19 cellular contexts compared by ENCODE assay signal in the genomic region with DNA sequence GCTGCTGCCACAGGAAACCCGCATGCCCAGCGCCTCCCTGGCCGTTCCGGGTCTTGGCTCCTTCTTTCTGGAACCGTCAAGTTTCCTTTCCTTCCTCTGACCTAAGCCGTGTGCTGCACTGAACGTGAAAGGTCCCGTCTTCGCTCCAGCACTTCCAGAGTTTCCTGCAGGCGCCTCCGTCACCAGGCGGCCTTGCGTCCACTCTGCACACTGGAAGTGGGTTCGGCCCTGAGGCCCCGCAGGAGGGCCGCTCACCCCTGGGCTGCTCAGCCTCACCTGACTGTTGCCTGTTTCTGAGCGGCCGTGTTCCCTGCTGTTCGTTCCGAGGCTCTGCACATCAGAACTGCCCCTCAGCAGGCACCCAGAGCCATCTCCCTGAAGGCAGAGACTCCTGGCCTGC. TPM values are rescaled to one million over a fixed set of nuclear protein-coding genes. Genes with fewer than 3 reads are reported as not detected.
DNase-seq lines count a peak whose midpoint lies in the region; ATAC-seq, FAIRE-seq and TF ChIP-seq lines count a peak whose summit lies in the region.
"Had no signal": no experiment of that assay in that cellular context is flagged by ENCODE, and none has a peak within 500 bp of the region (broad histone marks: within the 10 kb centered on the region; RNA-seq: fewer than 3 reads in every experiment).

No MANE protein-coding gene starts in this region.

- no peaks in the 10 kb centered on the region for H3K79me2 ChIP-seq in HepG2 (ENCODE audit: insufficient read depth, low read length)
- no peaks in the 10 kb centered on the region for H3K79me2 ChIP-seq in trophoblast cell (ENCODE audit: control insufficient read depth, insufficient read depth, low read length, poor library complexity)

- H4K12ac ChIP-seq in trophoblast cell (ENCODE audit: low read depth, low read length), result no peak overlapping the region

- H3K14ac ChIP-seq in trophoblast cell (ENCODE audit: low read length), result no peak overlapping the region

- no peak overlapping the region for H3K4ac ChIP-seq in trophoblast cell (ENCODE audit: low read depth, low read length)

- H3K36me3 Mint-ChIP-seq in activated CD4-positive, alpha-beta T cell treated with anti-CD3 and anti-CD28 coated beads, Interleukin-2, amount 10 ng/mL, durations not matched to agents 24 days and 14 days (ENCODE audit: low read depth), result peaks cover 35% of the 10 kb centered on the region

- no peaks in the 10 kb centered on the region for H3K9me3 ChIP-seq in HepG2 (ENCODE audit: low read length)
- H3K9me3 ChIP-seq in trophoblast cell (ENCODE audit: insufficient read depth, low read depth, low read length), result peaks cover 4% of the 10 kb centered on the region
- H3K9me3 ChIP-seq: Caco-2 had no signal

- no peak overlapping the region for H3K4me3 Mint-ChIP-seq in activated CD4-positive, alpha-beta T cell treated with anti-CD3 and anti-CD28 coated beads, Interleukin-2, amount 10 ng/mL, durations not matched to agents 24 days and 14 days
- H3K4me3 Mint-ChIP-seq: CD4-positive, alpha-beta T cell; GM23338 had no signal

- POLR2A ChIA-PET in HepG2 (lab: Yijun Ruan, JAX), result no interaction called here

- H2BK5ac ChIP-seq in trophoblast cell (ENCODE audit: low read depth, low read length, poor library complexity), result no peak overlapping the region

- ATAC-seq in HepG2 (no peak), SK-N-SH treated with all-trans-retinoic acid at 6 μM for 48 hours (no peak)
- ATAC-seq: GM23338, HCT116 had no signal

- H2AFZ ChIP-seq in HepG2 (ENCODE audit: low read length) (no peak overlapping the region), trophoblast cell (ENCODE audit: insufficient read depth, low read length, poor library complexity) (no peak overlapping the region)
- H2AFZ ChIP-seq: GM23338 had no signal

- H3K27me3 ChIP-seq in HepG2 (ENCODE audit: control insufficient read depth in 1 of 2, insufficient read depth in 2 of 2, low read length in 2 of 2) (no peaks in the 10 kb centered on the region), trophoblast cell (ENCODE audit: insufficient read depth, low read length) (no peaks in the 10 kb centered on the region)

- peaks cover 12 to 47% of the 10 kb centered on the region in 2 experiments; a peak in 4 of 5 replicates for H3K36me3 ChIP-seq in HepG2 (replicated peaks in 1 of 2; ENCODE audit: control insufficient read depth in 1 of 2, insufficient read depth in 2 of 2, low read length in 2 of 2)
- peaks cover 80 to 81% of the 10 kb centered on the region in 2 experiments for H3K36me3 ChIP-seq in trophoblast cell (ENCODE audit: control insufficient read depth in 1 of 2, insufficient read depth in 2 of 2, low read length in 2 of 2)

- H3K27me3 Mint-ChIP-seq in activated CD4-positive, alpha-beta T cell treated with anti-CD3 and anti-CD28 coated beads, Interleukin-2, amount 10 ng/mL, durations not matched to agents 24 days and 14 days, result no peaks in the 10 kb centered on the region
- H3K27me3 Mint-ChIP-seq: CD4-positive, alpha-beta T cell had no signal

- no peak for FAIRE-seq in HepG2 (lab: Jason Lieb, UNC)
- FAIRE-seq: A204.1, D721Med, GM12892, GM18507 had no signal

- H3K4me3 ChIP-seq in coronary artery (no peak overlapping the region), HepG2 (replicated peaks in 1 of 3; ENCODE audit: insufficient read depth in 1 of 3, low read depth in 2 of 3, low read length in 3 of 3) (no peak overlapping the region), trophoblast cell (ENCODE audit: low read depth, low read length) (no peak overlapping the region)
- H3K4me3 ChIP-seq: GM23338 had no signal

- no peak for TF ChIP-seq EP300 in HepG2 (IDR thresholded peaks at IDR 0.05; ENCODE audit: low read depth in 2 of 2, low read length in 2 of 2)
- TF ChIP-seq EP300 in HepG2 (CRISPR knock-in tag; IDR thresholded peaks at IDR 0.05; ENCODE audit: borderline replicate concordance), result no peak

- H3K27ac Mint-ChIP-seq in activated CD4-positive, alpha-beta T cell treated with anti-CD3 and anti-CD28 coated beads, Interleukin-2, amount 10 ng/mL, durations not matched to agents 24 days and 14 days, result no peak overlapping the region
- H3K27ac Mint-ChIP-seq: CD4-positive, alpha-beta T cell; GM23338 had no signal

- in situ Hi-C loops in HepG2 (cut with HindIII; ENCODE audit: extremely low pct_ligation_motif_present, low pct_unique_long_range_greater_than_20kb), result no loop called here

- no peak overlapping the region for H4K8ac ChIP-seq in trophoblast cell (ENCODE audit: low read depth, low read length)

- H3K4me1 ChIP-seq in HepG2 (ENCODE audit: insufficient read depth, low read length) (no peaks in the 10 kb centered on the region), trophoblast cell (ENCODE audit: control insufficient read depth in 1 of 2, insufficient read depth in 2 of 2, low read length in 2 of 2) (no peaks in the 10 kb centered on the region)
- H3K4me1 ChIP-seq: Caco-2 had no signal

- 99% methylated on average over 20 of the region's 20 CpGs for WGBS in HepG2 (ENCODE audit: low lambda C conversion rate)
- no CpG with 5 or more reads among the region's 20 CpGs for WGBS in trophoblast cell (ENCODE audit: extremely low coverage, insufficient coverage, insufficient read length)

- TF ChIP-seq RAD21 in HepG2 (CRISPR knock-in tag; IDR thresholded peaks at IDR 0.05), result no peak

- DNase-seq in coronary artery (ENCODE audit: low spot score) (peak; percentile 62), HepG2 (ENCODE audit: low spot score) (no peak), trophoblast cell (no peak), islet precursor cell (no peak)
- no peak for DNase-seq in activated CD4-positive, alpha-beta T cell treated with anti-CD3 and anti-CD28 coated beads, Interleukin-2, amount 10 ng/mL, durations not matched to agents 24 days and 14 days
- DNase-seq: ACHN; Caco-2; CD4-positive, alpha-beta T cell; GDM1; H7 had no signal

- 0 out of 2 replicates have a peak, but pooled peaks cover 2% of the 10 kb centered on the region for H4K20me1 ChIP-seq in HepG2 (ENCODE audit: insufficient read depth, low read length)

- no peak overlapping the region for H3K23ac ChIP-seq in trophoblast cell (ENCODE audit: low read length)

- CTCF ChIA-PET in HepG2 (lab: Yijun Ruan, JAX; ENCODE audit: low intra/inter-chr PET ratio, low total read pairs), result no interaction called here

- no peak overlapping the region for H3K27ac ChIP-seq in coronary artery
- H3K27ac ChIP-seq in HepG2 (ENCODE audit: extremely low read length, insufficient read depth, low read length), result no peak overlapping the region
- H3K27ac ChIP-seq in trophoblast cell (ENCODE audit: low read depth, low read length), result no peak overlapping the region

- H2BK12ac ChIP-seq in trophoblast cell (ENCODE audit: low read length), result no peak overlapping the region

- H3K9ac ChIP-seq in HepG2 (ENCODE audit: insufficient read depth, low read depth, low read length), result no peak overlapping the region
- H3K9ac ChIP-seq in trophoblast cell (ENCODE audit: low read length), result no peak overlapping the region

- H3K4me1 Mint-ChIP-seq in activated CD4-positive, alpha-beta T cell treated with anti-CD3 and anti-CD28 coated beads, Interleukin-2, amount 10 ng/mL, durations not matched to agents 24 days and 14 days, result no peaks in the 10 kb centered on the region
- H3K4me1 Mint-ChIP-seq: GM23338 had no signal

- no peak for TF ChIP-seq POLR2A in HepG2 (IDR thresholded peaks at IDR 0.05; ENCODE audit: insufficient read depth in 1 of 2, low read depth in 2 of 2, low read length in 2 of 2)

- intact Hi-C loops in HepG2 (cut with micrococcal nuclease; ENCODE audit: unreplicated experiment), result no loop called here
- intact Hi-C loops in activated CD4-positive, alpha-beta T cell treated with anti-CD3 and anti-CD28 coated beads, Interleukin-2, amount 10 ng/mL, durations not matched to agents 24 days and 14 days (cut with micrococcal nuclease), result no loop called here

- no peak overlapping the region for H2BK120ac ChIP-seq in trophoblast cell (ENCODE audit: insufficient read depth, low read length, poor library complexity)

- no TSS peak for BruUV-seq in HepG2 (replicated peaks; lab: Mats Ljungman, UMichigan)

- no peaks in the 10 kb centered on the region for H3K79me1 ChIP-seq in trophoblast cell (ENCODE audit: low read length)

- no peak overlapping the region for H3K4me2 ChIP-seq in HepG2 (ENCODE audit: low read depth, low read length)
- H3K4me2 ChIP-seq in trophoblast cell (ENCODE audit: low read length), result no peak overlapping the region
- H3K4me2 ChIP-seq: GM23338 had no signal

- no peaks in the 10 kb centered on the region for H3K9me3 Mint-ChIP-seq in activated CD4-positive, alpha-beta T cell treated with anti-CD3 and anti-CD28 coated beads, Interleukin-2, amount 10 ng/mL, durations not matched to agents 24 days and 14 days
- H3K9me3 Mint-ChIP-seq: CD4-positive, alpha-beta T cell; GM23338 had no signal

- H4K91ac ChIP-seq in trophoblast cell (ENCODE audit: low read depth, low read length), result peak overlapping the region; percentile 3

- H2AK5ac ChIP-seq in trophoblast cell (ENCODE audit: low read length), result no peak overlapping the region

- no peak for TF ChIP-seq CTCF in coronary artery (IDR thresholded peaks at IDR 0.05)
- no peak for TF ChIP-seq CTCF in HepG2 (CRISPR knock-in tag; IDR thresholded peaks at IDR 0.05)

- no peak overlapping the region for H3K18ac ChIP-seq in trophoblast cell (ENCODE audit: low read length)

RNA-seq across cellular contexts. Expression of a gene that starts 12.3 kb away (rescaled TPM):
- 10.2 and 17.1 TPM in 2 replicates for total RNA-seq in HepG2 (2016; rRNA removed; fragmentation: Illumina TruSeq; extraction: Trizol)
- 10.6 and 10.7 TPM in 2 replicates for total RNA-seq in HepG2 (2016; cell fraction: cytosol; rRNA removed; fragmentation: Illumina TruSeq; extraction: Trizol; ENCODE audit: low read depth)
- 10.3 and 17.0 TPM in 2 replicates for total RNA-seq in HepG2 (2016; cell fraction: insoluble cytoplasmic fraction; rRNA removed; fragmentation: Illumina TruSeq; extraction: Trizol)
- total RNA-seq in HepG2 (2016; cell fraction: membrane; rRNA removed; fragmentation: Illumina TruSeq; extraction: Trizol), result 27.7 and 29.2 TPM in 2 replicates
- 4.7 and 6.4 TPM in 2 replicates for total RNA-seq in HepG2 (2016; cell fraction: nucleus; rRNA removed; fragmentation: Illumina TruSeq; extraction: Trizol)
- polyA plus RNA-seq in HepG2 (2011; rRNA removed), result 3.6 and 5.8 TPM in 2 replicates
- 5.0 and 10.1 TPM in 2 replicates for polyA plus RNA-seq in HepG2 (2011; cell fraction: cytosol; rRNA removed)
- polyA plus RNA-seq in HepG2 (2011; cell fraction: nucleus; rRNA removed), result 6.6 and 7.0 TPM in 2 replicates
- 5.7 and 7.1 TPM in 2 replicates for polyA plus RNA-seq in HepG2 (2012)
- polyA plus RNA-seq in HepG2 (2016; cell fraction: cytosol; fragmentation: Illumina TruSeq; extraction: Trizol; ENCODE audit: low read depth), result 9.6 and 10.4 TPM in 2 replicates
- polyA plus RNA-seq in HepG2 (2016; cell fraction: insoluble cytoplasmic fraction; fragmentation: Illumina TruSeq; extraction: Trizol; ENCODE audit: low read depth), result 15.4 and 15.7 TPM in 2 replicates
- 19.9 and 23.7 TPM in 2 replicates for polyA plus RNA-seq in HepG2 (2016; cell fraction: membrane; fragmentation: Illumina TruSeq; extraction: Trizol; ENCODE audit: low read depth)
- polyA plus RNA-seq in HepG2 (2016; cell fraction: nucleus; fragmentation: Illumina TruSeq; extraction: Trizol; ENCODE audit: insufficient read depth, low read depth), result 10.8 and 12.5 TPM in 2 replicates
- 6.0 and 19.1 TPM in 2 replicates for polyA minus RNA-seq in HepG2 (2011; rRNA and poly(A)+ RNA removed; ENCODE audit: low replicate concordance)
- 19.3 and 20.6 TPM in 2 replicates for polyA minus RNA-seq in HepG2 (2011; cell fraction: cytosol; rRNA and poly(A)+ RNA removed)
- 3.0 TPM in 2 replicates for polyA minus RNA-seq in HepG2 (2011; cell fraction: nucleus; rRNA and poly(A)+ RNA removed)
- 102 and 105 TPM in 2 replicates for polyA plus RNA-seq in trophoblast cell (2013)
- 15.9 and 16.1 TPM in 2 replicates for total RNA-seq in activated CD4-positive, alpha-beta T cell treated with anti-CD3 and anti-CD28 coated beads, Interleukin-2, amount 10 ng/mL, durations not matched to agents 24 days and 14 days

RNA-seq across cellular contexts. Expression of a gene that starts 12.3 kb away (rescaled TPM):
- 58.9 and 76.9 TPM in 2 replicates for total RNA-seq in HepG2 (2016; rRNA removed; fragmentation: Illumina TruSeq; extraction: Trizol)
- 18.4 and 19.5 TPM in 2 replicates for total RNA-seq in HepG2 (2016; cell fraction: cytosol; rRNA removed; fragmentation: Illumina TruSeq; extraction: Trizol; ENCODE audit: low read depth)
- 59.4 and 81.3 TPM in 2 replicates for total RNA-seq in HepG2 (2016; cell fraction: insoluble cytoplasmic fraction; rRNA removed; fragmentation: Illumina TruSeq; extraction: Trizol)
- total RNA-seq in HepG2 (2016; cell fraction: membrane; rRNA removed; fragmentation: Illumina TruSeq; extraction: Trizol), result 58.1 and 59.8 TPM in 2 replicates
- 37.4 and 41.1 TPM in 2 replicates for total RNA-seq in HepG2 (2016; cell fraction: nucleus; rRNA removed; fragmentation: Illumina TruSeq; extraction: Trizol)
- polyA plus RNA-seq in HepG2 (2011; rRNA removed), result 21.2 and 32.4 TPM in 2 replicates
- 25.5 and 43.1 TPM in 2 replicates for polyA plus RNA-seq in HepG2 (2011; cell fraction: cytosol; rRNA removed)
- 88.4 and 96.9 TPM in 2 replicates for polyA plus RNA-seq in HepG2 (2011; cell fraction: nucleus; rRNA removed)
- 21.4 and 34.5 TPM in 2 replicates for polyA plus RNA-seq in HepG2 (2012)
- 19.9 and 20.7 TPM in 2 replicates for polyA plus RNA-seq in HepG2 (2016; cell fraction: cytosol; fragmentation: Illumina TruSeq; extraction: Trizol; ENCODE audit: low read depth)
- polyA plus RNA-seq in HepG2 (2016; cell fraction: insoluble cytoplasmic fraction; fragmentation: Illumina TruSeq; extraction: Trizol; ENCODE audit: low read depth), result 57.2 and 62.2 TPM in 2 replicates
- polyA plus RNA-seq in HepG2 (2016; cell fraction: membrane; fragmentation: Illumina TruSeq; extraction: Trizol; ENCODE audit: low read depth), result 39.6 and 43.3 TPM in 2 replicates
- polyA plus RNA-seq in HepG2 (2016; cell fraction: nucleus; fragmentation: Illumina TruSeq; extraction: Trizol; ENCODE audit: insufficient read depth, low read depth), result 100 and 109 TPM in 2 replicates
- polyA minus RNA-seq in HepG2 (2011; rRNA and poly(A)+ RNA removed; ENCODE audit: low replicate concordance), result 65.5 and 79.2 TPM in 2 replicates
- 29.4 and 32.5 TPM in 2 replicates for polyA minus RNA-seq in HepG2 (2011; cell fraction: cytosol; rRNA and poly(A)+ RNA removed)
- polyA minus RNA-seq in HepG2 (2011; cell fraction: nucleus; rRNA and poly(A)+ RNA removed), result 20.1 and 22.0 TPM in 2 replicates
- 98.4 and 103 TPM in 2 replicates for polyA plus RNA-seq in trophoblast cell (2013)
- 132 and 140 TPM in 2 replicates for total RNA-seq in activated CD4-positive, alpha-beta T cell treated with anti-CD3 and anti-CD28 coated beads, Interleukin-2, amount 10 ng/mL, durations not matched to agents 24 days and 14 days

RNA-seq across cellular contexts. Expression of a gene that starts 24.9 kb away (rescaled TPM):
- 214 and 216 TPM in 2 replicates for total RNA-seq in HepG2 (2016; rRNA removed; fragmentation: Illumina TruSeq; extraction: Trizol)
- total RNA-seq in HepG2 (2016; cell fraction: cytosol; rRNA removed; fragmentation: Illumina TruSeq; extraction: Trizol; ENCODE audit: low read depth), result 181 and 320 TPM in 2 replicates
- 205 and 210 TPM in 2 replicates for total RNA-seq in HepG2 (2016; cell fraction: insoluble cytoplasmic fraction; rRNA removed; fragmentation: Illumina TruSeq; extraction: Trizol)
- total RNA-seq in HepG2 (2016; cell fraction: membrane; rRNA removed; fragmentation: Illumina TruSeq; extraction: Trizol), result 252 and 309 TPM in 2 replicates
- total RNA-seq in HepG2 (2016; cell fraction: nucleus; rRNA removed; fragmentation: Illumina TruSeq; extraction: Trizol), result 63.8 and 65.4 TPM in 2 replicates
- 111 and 125 TPM in 2 replicates for polyA plus RNA-seq in HepG2 (2011; rRNA removed)
- polyA plus RNA-seq in HepG2 (2011; cell fraction: cytosol; rRNA removed), result 81.4 and 152 TPM in 2 replicates
- 46.6 and 47.9 TPM in 2 replicates for polyA plus RNA-seq in HepG2 (2011; cell fraction: nucleus; rRNA removed)
- 92.9 and 123 TPM in 2 replicates for polyA plus RNA-seq in HepG2 (2012)
- 249 and 487 TPM in 2 replicates for polyA plus RNA-seq in HepG2 (2016; cell fraction: cytosol; fragmentation: Illumina TruSeq; extraction: Trizol; ENCODE audit: low read depth)
- 158 and 171 TPM in 2 replicates for polyA plus RNA-seq in HepG2 (2016; cell fraction: insoluble cytoplasmic fraction; fragmentation: Illumina TruSeq; extraction: Trizol; ENCODE audit: low read depth)
- 210 and 295 TPM in 2 replicates for polyA plus RNA-seq in HepG2 (2016; cell fraction: membrane; fragmentation: Illumina TruSeq; extraction: Trizol; ENCODE audit: low read depth)
- 98.1 and 120 TPM in 2 replicates for polyA plus RNA-seq in HepG2 (2016; cell fraction: nucleus; fragmentation: Illumina TruSeq; extraction: Trizol; ENCODE audit: insufficient read depth, low read depth)
- 32.9 and 62.2 TPM in 2 replicates for polyA minus RNA-seq in HepG2 (2011; rRNA and poly(A)+ RNA removed; ENCODE audit: low replicate concordance)
- polyA minus RNA-seq in HepG2 (2011; cell fraction: cytosol; rRNA and poly(A)+ RNA removed), result 12.7 and 18.7 TPM in 2 replicates
- polyA minus RNA-seq in HepG2 (2011; cell fraction: nucleus; rRNA and poly(A)+ RNA removed), result 15.9 and 18.2 TPM in 2 replicates
- 125 and 128 TPM in 2 replicates for polyA plus RNA-seq in trophoblast cell (2013)
- total RNA-seq in activated CD4-positive, alpha-beta T cell treated with anti-CD3 and anti-CD28 coated beads, Interleukin-2, amount 10 ng/mL, durations not matched to agents 24 days and 14 days, result 194 and 195 TPM in 2 replicates

RNA-seq across cellular contexts. Expression of a gene that starts 56.5 kb away (rescaled TPM):
- not detected in 2 replicates for total RNA-seq in HepG2 (2016; rRNA removed; fragmentation: Illumina TruSeq; extraction: Trizol)
- total RNA-seq in HepG2 (2016; cell fraction: cytosol; rRNA removed; fragmentation: Illumina TruSeq; extraction: Trizol; ENCODE audit: low read depth), result not detected in 2 replicates
- total RNA-seq in HepG2 (2016; cell fraction: insoluble cytoplasmic fraction; rRNA removed; fragmentation: Illumina TruSeq; extraction: Trizol), result not detected in 2 replicates
- not detected in 2 replicates for total RNA-seq in HepG2 (2016; cell fraction: membrane; rRNA removed; fragmentation: Illumina TruSeq; extraction: Trizol)
- not detected in 2 replicates for total RNA-seq in HepG2 (2016; cell fraction: nucleus; rRNA removed; fragmentation: Illumina TruSeq; extraction: Trizol)
- polyA plus RNA-seq in HepG2 (2011; rRNA removed), result not detected in 2 replicates
- polyA plus RNA-seq in HepG2 (2011; cell fraction: cytosol; rRNA removed), result not detected in 2 replicates
- polyA plus RNA-seq in HepG2 (2011; cell fraction: nucleus; rRNA removed), result not detected in 2 replicates
- not detected in 2 replicates for polyA plus RNA-seq in HepG2 (2012)
- polyA plus RNA-seq in HepG2 (2016; cell fraction: cytosol; fragmentation: Illumina TruSeq; extraction: Trizol; ENCODE audit: low read depth), result not detected in 2 replicates
- not detected in 2 replicates for polyA plus RNA-seq in HepG2 (2016; cell fraction: insoluble cytoplasmic fraction; fragmentation: Illumina TruSeq; extraction: Trizol; ENCODE audit: low read depth)
- not detected in 2 replicates for polyA plus RNA-seq in HepG2 (2016; cell fraction: membrane; fragmentation: Illumina TruSeq; extraction: Trizol; ENCODE audit: low read depth)
- 0.21 TPM in 1 of 2 replicates, not detected in the other for polyA plus RNA-seq in HepG2 (2016; cell fraction: nucleus; fragmentation: Illumina TruSeq; extraction: Trizol; ENCODE audit: insufficient read depth, low read depth)
- not detected in 2 replicates for polyA minus RNA-seq in HepG2 (2011; rRNA and poly(A)+ RNA removed; ENCODE audit: low replicate concordance)
- not detected in 2 replicates for polyA minus RNA-seq in HepG2 (2011; cell fraction: cytosol; rRNA and poly(A)+ RNA removed)
- polyA minus RNA-seq in HepG2 (2011; cell fraction: nucleus; rRNA and poly(A)+ RNA removed), result not detected in 2 replicates
- polyA plus RNA-seq in trophoblast cell (2013), result 0.01 TPM in 1 of 2 replicates, not detected in the other
- not detected in 2 replicates for total RNA-seq in activated CD4-positive, alpha-beta T cell treated with anti-CD3 and anti-CD28 coated beads, Interleukin-2, amount 10 ng/mL, durations not matched to agents 24 days and 14 days
- total RNA-seq: Caco-2, Daoy had no signal
- polyA plus RNA-seq: BJ had no signal
